19 cellular contexts compared by ENCODE assay signal in the genomic region with DNA sequence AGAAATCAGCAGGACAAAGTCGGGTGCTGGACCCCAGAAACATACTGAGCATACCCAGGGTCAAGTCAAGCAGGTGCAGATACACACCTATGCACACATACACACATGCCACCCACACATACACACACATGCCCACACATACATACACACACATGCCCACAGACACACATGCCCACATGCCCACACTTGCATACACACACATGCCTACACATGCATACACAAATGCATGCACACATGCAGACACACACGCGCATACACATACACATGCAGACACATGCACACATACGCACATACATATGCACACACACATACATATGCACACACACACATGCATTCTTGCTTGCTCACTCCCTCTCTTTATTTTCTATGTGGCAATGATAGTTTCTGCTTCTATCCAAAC.
"Had no signal": no experiment of that assay in that cellular context is flagged by ENCODE, and none has a peak within 500 bp of the region (broad histone marks: within the 10 kb centered on the region; RNA-seq: fewer than 3 reads in every experiment).

No MANE protein-coding gene starts in this region.

- DNase-seq: effector CD4-positive, alpha-beta T cell; endodermal cell; erythroblast; foreskin melanocyte; heart left ventricle; hippocampal formation; mammary epithelial cell; naive thymus-derived CD4-positive, alpha-beta T cell; stimulated activated CD4-positive, alpha-beta T cell treated with anti-CD3 and anti-CD28 coated beads, Interleukin-2, amount 100 ng/mL, for 48 hours; tibial artery; upper lobe of left lung; uterus had no signal

- H3K9me3 Mint-ChIP-seq: endodermal cell; naive thymus-derived CD4-positive, alpha-beta T cell; stimulated activated naive CD8-positive, alpha-beta T cell treated with anti-CD3 and anti-CD28 coated beads, Interleukin-15, Interleukin-2, amounts not matched to agents 100 ng/mL and 50 ng/mL, for 24 hours had no signal

- H3K27me3 Mint-ChIP-seq: stimulated activated naive CD8-positive, alpha-beta T cell treated with anti-CD3 and anti-CD28 coated beads, Interleukin-15, Interleukin-2, amounts not matched to agents 100 ng/mL and 50 ng/mL, for 24 hours had no signal

- H3K4me1 Mint-ChIP-seq: naive thymus-derived CD4-positive, alpha-beta T cell had no signal

- H3K4me3 Mint-ChIP-seq: endodermal cell; naive thymus-derived CD4-positive, alpha-beta T cell; stimulated activated naive CD8-positive, alpha-beta T cell treated with anti-CD3 and anti-CD28 coated beads, Interleukin-15, Interleukin-2, amounts not matched to agents 100 ng/mL and 50 ng/mL, for 24 hours had no signal

- H3K4me2 ChIP-seq: smooth muscle cell had no signal

- FAIRE-seq: endothelial cell of umbilical vein, islet of Langerhans had no signal

- ATAC-seq: left lobe of liver; naive thymus-derived CD4-positive, alpha-beta T cell had no signal

- H3K36me3 ChIP-seq: right atrium auricular region, tibial artery, upper lobe of left lung, uterus had no signal

- H3K27me3 ChIP-seq: right atrium auricular region, tibial artery, upper lobe of left lung, uterus had no signal

- H3K27ac Mint-ChIP-seq: endodermal cell; naive thymus-derived CD4-positive, alpha-beta T cell; stimulated activated naive CD8-positive, alpha-beta T cell treated with anti-CD3 and anti-CD28 coated beads, Interleukin-15, Interleukin-2, amounts not matched to agents 100 ng/mL and 50 ng/mL, for 24 hours had no signal

- H3K9me3 ChIP-seq: heart left ventricle, right atrium auricular region, tibial artery, upper lobe of left lung, uterus had no signal

- H3K36me3 Mint-ChIP-seq: naive thymus-derived CD4-positive, alpha-beta T cell had no signal

- H3K4me3 ChIP-seq: coronary artery, heart left ventricle, right atrium auricular region, smooth muscle cell, tibial artery, upper lobe of left lung, uterus had no signal

- H3K4me1 ChIP-seq: tibial artery, upper lobe of left lung, uterus had no signal

- H3K27ac ChIP-seq: coronary artery, heart left ventricle, right atrium auricular region, tibial artery, upper lobe of left lung, uterus had no signal
